30 cellular contexts compared by ENCODE assay signal in genomic region chr11:121458551-121458950, GRCh38. TPM values are rescaled to one million over a fixed set of nuclear protein-coding genes. Genes with fewer than 3 reads are reported as not detected.
A peak's percentile ranks its signal among the peaks of the same experiment; 100 is the strongest.
DNase-seq lines count a peak whose midpoint lies in the region; ATAC-seq and TF ChIP-seq lines count a peak whose summit lies in the region.
"Had no signal": no experiment of that assay in that cellular context is flagged by ENCODE, and none has a peak within 500 bp of the region (broad histone marks: within the 10 kb centered on the region; RNA-seq: fewer than 3 reads in every experiment).

No MANE protein-coding gene starts in this region.

- no peaks in the 10 kb centered on the region for H3K27me3 Mint-ChIP-seq in activated naive CD4-positive, alpha-beta T cell treated with anti-CD3 and anti-CD28 coated beads for 36 hours (ENCODE audit: low read depth)
- no peaks in the 10 kb centered on the region for H3K27me3 Mint-ChIP-seq in activated naive CD8-positive, alpha-beta T cell treated with anti-CD3 and anti-CD28 coated beads, Interleukin-2, amount 50 U/mL, for 24 hours
- peaks cover 7% of the 10 kb centered on the region for H3K27me3 Mint-ChIP-seq in neural progenitor cell (ENCODE audit: insufficient read depth, low read depth)
- H3K27me3 Mint-ChIP-seq: activated B cell treated with CpG ODN at 0.5 μM for 24 hours had no signal

- H4K20me1 ChIP-seq in Loucy (ENCODE audit: insufficient read depth, low read length, poor library complexity, severe bottlenecking), result peaks cover 32% of the 10 kb centered on the region
- peaks cover 46% of the 10 kb centered on the region for H4K20me1 ChIP-seq in neural progenitor cell (ENCODE audit: low read depth)
- H4K20me1 ChIP-seq: BLaER1 had no signal

- peaks cover 100% of the 10 kb centered on the region for H3K4me1 Mint-ChIP-seq in activated naive CD4-positive, alpha-beta T cell treated with anti-CD3 and anti-CD28 coated beads for 36 hours (ENCODE audit: low read depth)
- H3K4me1 Mint-ChIP-seq in activated naive CD8-positive, alpha-beta T cell treated with anti-CD3 and anti-CD28 coated beads, Interleukin-2, amount 50 U/mL, for 24 hours, result peaks cover 99% of the 10 kb centered on the region
- peaks cover 16% of the 10 kb centered on the region for H3K4me1 Mint-ChIP-seq in neural progenitor cell

- H3K9me3 ChIP-seq in Loucy (ENCODE audit: insufficient read depth, low read depth, low read length) (no peaks in the 10 kb centered on the region), neural progenitor cell (ENCODE audit: low read depth) (no peaks in the 10 kb centered on the region)
- H3K9me3 ChIP-seq: BLaER1, esophagus muscularis mucosa, pancreas, stomach, transverse colon had no signal

- peaks cover 2% of the 10 kb centered on the region for H3K36me3 Mint-ChIP-seq in activated naive CD4-positive, alpha-beta T cell treated with anti-CD3 and anti-CD28 coated beads for 36 hours (ENCODE audit: low read depth)
- peaks cover 4% of the 10 kb centered on the region for H3K36me3 Mint-ChIP-seq in activated naive CD8-positive, alpha-beta T cell treated with anti-CD3 and anti-CD28 coated beads, Interleukin-2, amount 50 U/mL, for 24 hours (ENCODE audit: low read depth)
- no peaks in the 10 kb centered on the region for H3K36me3 Mint-ChIP-seq in neural progenitor cell
- H3K36me3 Mint-ChIP-seq: mesothelial cell of epicardium had no signal

- peaks cover 84% of the 10 kb centered on the region for H3K4me1 ChIP-seq in Loucy (ENCODE audit: insufficient read depth, low read length, poor library complexity, severe bottlenecking)
- peaks cover 32% of the 10 kb centered on the region for H3K4me1 ChIP-seq in neural progenitor cell
- H3K4me1 ChIP-seq: pancreas had no signal

- no peak for DNase-seq in activated naive CD4-positive, alpha-beta T cell treated with anti-CD3 and anti-CD28 coated beads for 36 hours
- DNase-seq in activated naive CD4-positive, alpha-beta T cell treated with Interleukin-2 at 50 U/mL for 16 hours, result no peak
- no peak for DNase-seq in activated naive CD8-positive, alpha-beta T cell treated with anti-CD3 and anti-CD28 coated beads, Interleukin-2, amount 50 U/mL, for 24 hours
- DNase-seq in neural progenitor cell (ENCODE audit: low spot score) (no peak), GF-D8 (lab: John Stamatoyannopoulos, UW) (no peak), kidney tubule cell (ENCODE audit: low spot score) (no peak), C1 segment of cervical spinal cord (lab: John Stamatoyannopoulos, UW) (no peak)
- DNase-seq: activated B cell treated with CpG ODN at 0.5 μM for 24 hours; anterior cingulate cortex; EL; endodermal cell; hippocampal formation; left ventricle myocardium superior; NCI-H1105; NCI-H2029 treated with DMSO at 0.1 percent for 48 hours; NCI-H226; NCI-H748 treated with DMSO at 0.1 percent for 48 hours; pancreas; right cardiac atrium; stimulated activated CD4-positive, alpha-beta T cell treated with anti-CD3 and anti-CD28 coated beads, Interleukin-12 subunit alpha, Interleukin-12 subunit beta, amount 100 ng/mL, for 4 hours; stimulated activated CD4-positive, alpha-beta T cell treated with anti-CD3 and anti-CD28 coated beads, Interleukin-4, amount 100 ng/mL, for 4 hours; stomach; transverse colon had no signal

- no peak overlapping the region for H3K4me3 Mint-ChIP-seq in activated naive CD4-positive, alpha-beta T cell treated with anti-CD3 and anti-CD28 coated beads for 36 hours
- no peak overlapping the region for H3K4me3 Mint-ChIP-seq in activated naive CD8-positive, alpha-beta T cell treated with anti-CD3 and anti-CD28 coated beads, Interleukin-2, amount 50 U/mL, for 24 hours
- no peak overlapping the region for H3K4me3 Mint-ChIP-seq in neural progenitor cell
- H3K4me3 Mint-ChIP-seq: activated B cell treated with CpG ODN at 0.5 μM for 24 hours, endodermal cell, mesothelial cell of epicardium, nephron had no signal

- peak overlapping the region; percentile 86 for H3K27ac Mint-ChIP-seq in activated naive CD4-positive, alpha-beta T cell treated with anti-CD3 and anti-CD28 coated beads for 36 hours
- H3K27ac Mint-ChIP-seq in activated naive CD8-positive, alpha-beta T cell treated with anti-CD3 and anti-CD28 coated beads, Interleukin-2, amount 50 U/mL, for 24 hours, result peak overlapping the region; percentile 68
- H3K27ac Mint-ChIP-seq in neural progenitor cell, result no peak overlapping the region
- H3K27ac Mint-ChIP-seq: activated B cell treated with CpG ODN at 0.5 μM for 24 hours, endodermal cell, mesothelial cell of epicardium, nephron had no signal

- TF ChIP-seq CTCF in Loucy (conservative IDR thresholded peaks at IDR 0.05; ENCODE audit: low read length) (no peak), neural progenitor cell (IDR thresholded peaks at IDR 0.05) (no peak)

- H3K9ac ChIP-seq in Loucy (ENCODE audit: low read depth, low read length, poor library complexity, severe bottlenecking), result no peak overlapping the region
- H3K9ac ChIP-seq in neural progenitor cell, result no peak overlapping the region
- H3K9ac ChIP-seq: BLaER1 had no signal

- CTCF ChIA-PET in activated naive CD4-positive, alpha-beta T cell treated with anti-CD3 and anti-CD28 coated beads for 36 hours (lab: Charles Lee), result no interaction called here

- no peak for ATAC-seq in activated naive CD8-positive, alpha-beta T cell treated with anti-CD3 and anti-CD28 coated beads, Interleukin-2, amount 50 U/mL, for 24 hours
- ATAC-seq: left ventricle myocardium superior, pancreas, right cardiac atrium, Right ventricle myocardium inferior had no signal

- no peak overlapping the region for H3K4me3 ChIP-seq in Loucy (ENCODE audit: low read length, poor library complexity, severe bottlenecking)
- no peak overlapping the region for H3K4me3 ChIP-seq in neural progenitor cell
- H3K4me3 ChIP-seq: BLaER1, coronary artery, esophagus muscularis mucosa, pancreas, stomach, transverse colon had no signal

- H3F3A ChIP-seq in Loucy (ENCODE audit: low read depth), result no peaks in the 10 kb centered on the region
- H3F3A ChIP-seq in neural progenitor cell (ENCODE audit: low read depth), result peaks cover 5% of the 10 kb centered on the region

- H3K79me2 ChIP-seq in Loucy (ENCODE audit: insufficient read depth, low read length) (peaks cover 100% of the 10 kb centered on the region), neural progenitor cell (ENCODE audit: low read depth) (peaks cover 100% of the 10 kb centered on the region)

- no peak overlapping the region for H2AFZ ChIP-seq in Loucy (ENCODE audit: low read length)
- no peak overlapping the region for H2AFZ ChIP-seq in neural progenitor cell (replicated peaks)

- H3K9me2 ChIP-seq in Loucy (replicated peaks; ENCODE audit: low read depth, low read length), result no peaks in the 10 kb centered on the region

- H3K27me3 ChIP-seq in Loucy (ENCODE audit: insufficient read depth, low read length, poor library complexity, severe bottlenecking) (no peaks in the 10 kb centered on the region), neural progenitor cell (no peaks in the 10 kb centered on the region)
- H3K27me3 ChIP-seq: esophagus muscularis mucosa, pancreas, stomach, transverse colon had no signal

- no peaks in the 10 kb centered on the region for H3K36me3 ChIP-seq in Loucy (ENCODE audit: insufficient read depth, low read length)
- H3K36me3 ChIP-seq in neural progenitor cell, result no peaks in the 10 kb centered on the region
- H3K36me3 ChIP-seq: BLaER1, esophagus muscularis mucosa, pancreas, stomach, transverse colon had no signal

- H3K4me2 ChIP-seq in Loucy (ENCODE audit: low read depth, low read length, poor library complexity, severe bottlenecking), result peak overlapping the region; percentile 87
- peak overlapping the region; percentile 35 for H3K4me2 ChIP-seq in neural progenitor cell
- H3K4me2 ChIP-seq: BLaER1 had no signal

- no peak overlapping the region for H3K27ac ChIP-seq in neural progenitor cell
- H3K27ac ChIP-seq: BLaER1, coronary artery, esophagus muscularis mucosa, pancreas, transverse colon had no signal

- H3K9me3 Mint-ChIP-seq in activated naive CD4-positive, alpha-beta T cell treated with anti-CD3 and anti-CD28 coated beads for 36 hours, result no peaks in the 10 kb centered on the region
- H3K9me3 Mint-ChIP-seq in activated naive CD8-positive, alpha-beta T cell treated with anti-CD3 and anti-CD28 coated beads, Interleukin-2, amount 50 U/mL, for 24 hours, result no peaks in the 10 kb centered on the region
- no peaks in the 10 kb centered on the region for H3K9me3 Mint-ChIP-seq in neural progenitor cell
- H3K9me3 Mint-ChIP-seq: activated B cell treated with CpG ODN at 0.5 μM for 24 hours, endodermal cell, mesothelial cell of epicardium, nephron had no signal

- intact Hi-C loops in activated naive CD4-positive, alpha-beta T cell treated with anti-CD3 and anti-CD28 coated beads for 36 hours (cut with micrococcal nuclease), result no loop called here

RNA-seq across cellular contexts. Expression of gene SORL1, which starts 6.4 kb away (rescaled TPM):
- total RNA-seq in activated naive CD4-positive, alpha-beta T cell treated with anti-CD3 and anti-CD28 coated beads for 36 hours, result 10 to 100 TPM; 66.8 to 67.2 TPM
- total RNA-seq in neural progenitor cell (ENCODE audit: low replicate concordance), result 45.6 and 46.0 TPM in 2 replicates
